ENCODE assay signal across 8 cellular contexts in the genomic region with DNA sequence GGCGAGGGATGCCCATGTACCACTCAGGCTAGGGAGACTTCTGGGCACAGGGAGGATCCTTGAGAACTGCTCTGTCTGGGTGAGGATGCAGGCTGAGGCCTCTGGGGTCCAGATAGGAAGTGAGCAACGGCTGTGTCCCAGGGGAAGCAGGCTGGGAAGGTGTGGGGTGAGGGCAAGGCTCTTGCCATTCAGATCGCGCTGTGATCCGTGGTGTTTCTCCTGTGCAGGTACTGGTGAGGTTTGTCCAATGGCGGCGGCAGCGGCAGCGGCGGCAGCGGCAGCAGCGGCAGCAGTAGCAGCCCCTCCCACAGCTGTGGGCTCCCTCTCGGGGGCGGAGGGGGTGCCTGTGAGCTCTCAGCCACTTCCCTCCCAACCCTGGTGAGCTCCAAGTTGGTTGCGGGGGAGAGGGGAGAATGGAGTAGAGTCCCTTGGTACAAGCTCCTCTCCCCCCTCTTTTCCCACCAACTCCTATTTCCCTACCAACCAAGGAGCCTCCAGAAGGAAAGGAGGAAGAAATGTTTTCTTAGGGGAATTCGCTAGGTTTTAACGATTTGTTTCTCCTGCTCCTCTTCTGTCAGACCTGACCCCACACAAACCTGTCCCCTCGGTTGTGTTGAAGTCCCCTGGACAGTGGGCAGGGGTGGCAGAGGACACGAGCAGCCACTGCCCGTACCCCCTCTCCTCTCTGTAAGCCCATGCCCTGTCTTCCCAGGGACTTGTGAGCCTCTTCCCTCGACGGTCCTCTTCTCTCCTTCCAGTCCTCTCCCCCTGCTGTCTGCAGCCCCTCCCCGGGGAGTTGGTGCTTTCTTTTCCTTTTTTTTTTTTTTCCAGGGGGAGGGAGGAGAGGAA.
DNase-seq lines count a peak whose midpoint lies in the region; ATAC-seq and TF ChIP-seq lines count a peak whose summit lies in the region.

No MANE protein-coding gene starts in this region.

- TF ChIP-seq CTCF in retinal pigment epithelial cell (conservative IDR thresholded peaks at IDR 0.05; ENCODE audit: low read depth, low read length), result no peak

- DNase-seq in NCI-H1417 (lab: John Stamatoyannopoulos, UW) (peak in 2 of 3 experiments; percentile 30 to 53), NCI-H1417 treated with DMSO at 0.1 percent for 48 hours (lab: John Stamatoyannopoulos, UW) (no peak), retinal pigment epithelial cell (ENCODE audit: low read depth) (no peak), DMS79 treated with DMSO at 0.1 percent for 48 hours (lab: John Stamatoyannopoulos, UW) (no peak)
- no peak for DNase-seq in T-helper 2 cell treated with Interferon-gamma antibody and Interleukin-4, amounts not matched to agents 5 μg/mL and 100 μg/mL, for 36 hours (ENCODE audit: low spot score)
- peak; percentile 63 to 65 (median 63) for DNase-seq in effector memory CD8-positive, alpha-beta T cell

- H3K27ac Mint-ChIP-seq in T-helper 2 cell treated with Interferon-gamma antibody and Interleukin-4, amounts not matched to agents 5 μg/mL and 100 μg/mL, for 36 hours, result peak overlapping the region; percentile 77
- peak overlapping the region; percentile 91 to 94 for H3K27ac Mint-ChIP-seq in effector memory CD8-positive, alpha-beta T cell

- H3K27me3 Mint-ChIP-seq in T-helper 2 cell treated with Interferon-gamma antibody and Interleukin-4, amounts not matched to agents 5 μg/mL and 100 μg/mL, for 36 hours (ENCODE audit: low read depth), result peaks cover 8% of the 10 kb centered on the region
- H3K27me3 Mint-ChIP-seq in effector memory CD8-positive, alpha-beta T cell, result no peaks in the 10 kb centered on the region

- peaks cover 34% of the 10 kb centered on the region for H3K4me1 Mint-ChIP-seq in T-helper 2 cell treated with Interferon-gamma antibody and Interleukin-4, amounts not matched to agents 5 μg/mL and 100 μg/mL, for 36 hours (ENCODE audit: low read depth)
- H3K4me1 Mint-ChIP-seq in effector memory CD8-positive, alpha-beta T cell (ENCODE audit: low read depth in 2 of 2), result peaks cover 45 to 53% of the 10 kb centered on the region in 2 donors

- H3K36me3 Mint-ChIP-seq in T-helper 2 cell treated with Interferon-gamma antibody and Interleukin-4, amounts not matched to agents 5 μg/mL and 100 μg/mL, for 36 hours (ENCODE audit: low read depth), result peaks cover 33% of the 10 kb centered on the region
- peaks cover 64% of the 10 kb centered on the region for H3K36me3 Mint-ChIP-seq in effector memory CD8-positive, alpha-beta T cell (ENCODE audit: insufficient read depth)

- no peak for ATAC-seq in effector memory CD8-positive, alpha-beta T cell (replicated peaks)
- ATAC-seq in GM21367 (IDR thresholded peaks at IDR 0.05; ENCODE audit: unreplicated experiment) (no peak), GM21619 (IDR thresholded peaks at IDR 0.05; ENCODE audit: unreplicated experiment) (no peak)

- H3K4me3 Mint-ChIP-seq in T-helper 2 cell treated with Interferon-gamma antibody and Interleukin-4, amounts not matched to agents 5 μg/mL and 100 μg/mL, for 36 hours, result peak overlapping the region; percentile 85
- H3K4me3 Mint-ChIP-seq in effector memory CD8-positive, alpha-beta T cell, result peak overlapping the region; percentile 83 to 95

- peak overlapping the region; percentile 25 for H3K4me3 ChIP-seq in retinal pigment epithelial cell (ENCODE audit: low read length)

- H3K9me3 Mint-ChIP-seq in T-helper 2 cell treated with Interferon-gamma antibody and Interleukin-4, amounts not matched to agents 5 μg/mL and 100 μg/mL, for 36 hours, result no peaks in the 10 kb centered on the region
- no peaks in the 10 kb centered on the region for H3K9me3 Mint-ChIP-seq in effector memory CD8-positive, alpha-beta T cell

Comparison
In these comparisons a context has a peak if more than half of its experiments do, and no peak if none do; other contexts are left out.
1. DNase-seq: peak in NCI-H1417 (2 of 3) and effector memory CD8-positive, alpha-beta T cell (3 of 3); none in NCI-H1417 treated with DMSO at 0.1 percent for 48 hours (single experiment), T-helper 2 cell treated with Interferon-gamma antibody and Interleukin-4, amounts not matched to agents 5 μg/mL and 100 μg/mL, for 36 hours (single experiment), retinal pigment epithelial cell (single experiment) and DMS79 treated with DMSO at 0.1 percent for 48 hours (single experiment).